ENCODE assay signal across 19 cellular contexts in the genomic region with DNA sequence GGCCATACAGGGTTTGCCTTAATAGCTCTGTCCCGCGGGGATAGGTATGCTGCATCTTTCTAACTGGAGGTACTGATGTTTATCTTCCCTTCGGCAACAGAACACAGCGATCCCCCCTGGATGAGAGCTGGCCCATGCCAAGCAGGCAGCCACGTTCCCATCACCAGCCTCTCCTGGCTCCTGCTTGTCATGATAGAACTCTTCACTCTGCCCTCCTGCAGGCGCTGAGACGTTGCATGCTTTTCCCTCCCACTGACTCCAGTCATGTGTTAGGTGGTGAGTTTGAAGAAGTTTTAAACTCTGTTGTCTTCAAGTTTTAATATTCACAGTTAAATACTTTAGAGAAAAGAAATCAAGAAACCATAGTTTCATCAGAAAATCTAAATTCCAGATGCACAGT.
"Had no signal": no experiment of that assay in that cellular context is flagged by ENCODE, and none has a peak within 500 bp of the region (broad histone marks: within the 10 kb centered on the region; RNA-seq: fewer than 3 reads in every experiment).

No MANE protein-coding gene starts in this region.

- H3K27ac Mint-ChIP-seq: memory B cell; mesothelial cell of epicardium; natural killer cell; neural progenitor cell; progenitor cell of endocrine pancreas; stimulated activated memory B cell treated with anti-CD40 and anti-IgM and Interleukin-4, amounts not matched to agents 10 μg/mL and 1 μg/mL and 100 μg/mL, for 72 hours; stimulated activated naive CD8-positive, alpha-beta T cell treated with anti-CD3 and anti-CD28 coated beads, Interleukin-15, Interleukin-2, amounts not matched to agents 100 ng/mL and 50 ng/mL, for 24 hours had no signal

- H3K4me3 Mint-ChIP-seq: memory B cell; mesothelial cell of epicardium; natural killer cell; neural progenitor cell; stimulated activated memory B cell treated with anti-CD40 and anti-IgM and Interleukin-4, amounts not matched to agents 10 μg/mL and 1 μg/mL and 100 μg/mL, for 72 hours; stimulated activated naive CD8-positive, alpha-beta T cell treated with anti-CD3 and anti-CD28 coated beads, Interleukin-15, Interleukin-2, amounts not matched to agents 100 ng/mL and 50 ng/mL, for 24 hours had no signal

- H3K27me3 ChIP-seq: dorsolateral prefrontal cortex, heart right ventricle, neural progenitor cell, pancreas, right lobe of liver, testis, transverse colon had no signal

- H3K9me3 ChIP-seq: heart right ventricle, lower lobe of right lung, pancreas, right lobe of liver, testis, transverse colon had no signal

- H3K4me3 ChIP-seq: heart right ventricle, lower lobe of right lung, neural progenitor cell, pancreas, right lobe of liver, testis, transverse colon had no signal

- H3K27ac ChIP-seq: heart right ventricle, lower lobe of right lung, neural progenitor cell, pancreas, right lobe of liver, testis, transverse colon had no signal

- H3K4me2 ChIP-seq: neural progenitor cell had no signal

- DNase-seq: cortex of kidney; effector CD8-positive, alpha-beta T cell; heart right ventricle; islet precursor cell; lower lobe of right lung; natural killer cell; occipital lobe; right lobe of liver; stimulated activated CD4-positive, alpha-beta T cell treated with anti-CD3 and anti-CD28 coated beads, Interleukin-4, amount 100 ng/mL, for 1 hour; transverse colon had no signal

- H3K36me3 ChIP-seq: heart right ventricle, lower lobe of right lung, neural progenitor cell, pancreas, right lobe of liver, transverse colon had no signal

- H3K9me3 Mint-ChIP-seq: memory B cell; mesothelial cell of epicardium; natural killer cell; neural progenitor cell; stimulated activated memory B cell treated with anti-CD40 and anti-IgM and Interleukin-4, amounts not matched to agents 10 μg/mL and 1 μg/mL and 100 μg/mL, for 72 hours; stimulated activated naive CD8-positive, alpha-beta T cell treated with anti-CD3 and anti-CD28 coated beads, Interleukin-15, Interleukin-2, amounts not matched to agents 100 ng/mL and 50 ng/mL, for 24 hours had no signal

- H3K4me1 ChIP-seq: lower lobe of right lung had no signal

- H3K27me3 Mint-ChIP-seq: memory B cell; progenitor cell of endocrine pancreas; stimulated activated memory B cell treated with anti-CD40 and anti-IgM and Interleukin-4, amounts not matched to agents 10 μg/mL and 1 μg/mL and 100 μg/mL, for 72 hours; stimulated activated naive CD8-positive, alpha-beta T cell treated with anti-CD3 and anti-CD28 coated beads, Interleukin-15, Interleukin-2, amounts not matched to agents 100 ng/mL and 50 ng/mL, for 24 hours had no signal

- H2AFZ ChIP-seq: neural progenitor cell had no signal

- H3K36me3 Mint-ChIP-seq: mesothelial cell of epicardium, natural killer cell, neural progenitor cell had no signal
